10 cellular contexts compared by ENCODE assay signal in the genomic region with DNA sequence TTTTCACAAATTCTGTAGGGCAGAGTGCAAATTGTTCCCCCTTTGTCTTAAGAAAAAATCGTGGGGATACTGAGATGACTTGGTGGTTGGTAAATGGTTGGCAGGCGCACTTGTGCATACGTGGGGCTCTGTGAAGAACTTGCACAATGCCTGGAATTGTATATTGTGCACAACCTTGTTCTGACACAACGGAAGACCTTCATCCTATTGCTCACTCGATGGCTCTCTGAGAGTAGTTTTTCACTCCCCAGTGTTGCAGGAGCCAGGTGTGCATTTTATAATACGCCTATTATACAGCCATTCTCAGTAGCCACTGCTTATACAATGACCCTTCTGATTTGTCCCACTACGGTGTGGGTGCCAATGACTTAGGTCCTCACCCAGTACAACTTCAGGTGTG.
A peak's percentile ranks its signal among the peaks of the same experiment; 100 is the strongest.
DNase-seq lines count a peak whose midpoint lies in the region; ATAC-seq and TF ChIP-seq lines count a peak whose summit lies in the region.
"Had no signal": no experiment of that assay in that cellular context is flagged by ENCODE, and none has a peak within 500 bp of the region (broad histone marks: within the 10 kb centered on the region; RNA-seq: fewer than 3 reads in every experiment).

No MANE protein-coding gene starts in this region.

- H3K4me1 ChIP-seq in endocrine pancreas (ENCODE audit: control insufficient read depth, insufficient read depth, low read length) (peaks cover 14% of the 10 kb centered on the region), lung (ENCODE audit: control insufficient read depth in 2 of 2, insufficient read depth in 2 of 2, low read length in 2 of 2) (no peaks in the 10 kb centered on the region), transverse colon (peaks cover 0 to 41% (median 24%) of the 10 kb centered on the region in 4 donors), esophagus muscularis mucosa (peaks cover 0 to 12% (median 10%) of the 10 kb centered on the region in 4 donors)

- H3K27ac ChIP-seq in lung (ENCODE audit: low read depth in 1 of 2, low read length in 1 of 2) (peak overlapping the region in 1 of 2 donors; percentile 81), transverse colon (peak overlapping the region; percentile 77 to 83 (median 80)), esophagus muscularis mucosa (replicated peaks in 1 of 4) (no peak overlapping the region), coronary artery (no peak overlapping the region)
- H3K27ac ChIP-seq: C4-2B had no signal

- intact Hi-C loops in transverse colon (cut with DNase I; ENCODE audit: low total_unique reads) (no loop called here), esophagus muscularis mucosa (cut with DNase I) (no loop called here)

- TF ChIP-seq EP300 in Ishikawa (IDR thresholded peaks at IDR 0.05; ENCODE audit: borderline replicate concordance) (no peak), transverse colon (IDR thresholded peaks at IDR 0.05; ENCODE audit: low read depth) (no peak), esophagus muscularis mucosa (IDR thresholded peaks at IDR 0.05) (no peak)

- TF ChIP-seq RAD21 in Ishikawa (IDR thresholded peaks at IDR 0.05; ENCODE audit: low read depth) = no peak

- TF ChIP-seq CTCF in lung (IDR thresholded peaks at IDR 0.05; ENCODE audit: control extremely low read depth, extremely low read depth) = no peak
- no peak for TF ChIP-seq CTCF in transverse colon (IDR thresholded peaks at IDR 0.05)
- no peak for TF ChIP-seq CTCF in esophagus muscularis mucosa (IDR thresholded peaks at IDR 0.05)
- TF ChIP-seq CTCF in coronary artery (IDR thresholded peaks at IDR 0.05) = no peak

- H3K36me3 ChIP-seq in endocrine pancreas (ENCODE audit: control insufficient read depth, insufficient read depth, low read length) (no peaks in the 10 kb centered on the region), lung (ENCODE audit: control insufficient read depth in 2 of 2, insufficient read depth in 2 of 2, low read length in 2 of 2) (no peaks in the 10 kb centered on the region), transverse colon (no peaks in the 10 kb centered on the region), esophagus muscularis mucosa (no peaks in the 10 kb centered on the region)

- in situ Hi-C loops in transverse colon (cut with MboI; ENCODE audit: low pct_ligation_motif_present in 1 of 4, low pct_unique_long_range_greater_than_20kb in 1 of 4, low sequenced_read_pairs in 3 of 4) = no loop called here

- TF ChIP-seq POLR2A in transverse colon (IDR thresholded peaks at IDR 0.05) = no peak
- TF ChIP-seq POLR2A in esophagus muscularis mucosa (IDR thresholded peaks at IDR 0.05; ENCODE audit: low read depth) = no peak

- H3K9ac ChIP-seq in endocrine pancreas (ENCODE audit: control insufficient read depth, insufficient read depth, low read length) = no peak overlapping the region

- no peak for DNase-seq in lung (ENCODE audit: low spot score)
- peak; percentile 14 for DNase-seq in transverse colon
- DNase-seq in esophagus muscularis mucosa (ENCODE audit: extremely low spot score) = no peak
- DNase-seq in HuH-7.5 (ENCODE audit: low spot score) = no peak
- DNase-seq in coronary artery (ENCODE audit: low spot score) = no peak
- DNase-seq in epidermal melanocyte (ENCODE audit: insufficient read length, low spot score) = no peak
- DNase-seq: amniotic stem cell had no signal

- H3K27me3 ChIP-seq in endocrine pancreas (ENCODE audit: control insufficient read depth, insufficient read depth, low read length) (no peaks in the 10 kb centered on the region), lung (ENCODE audit: control insufficient read depth, insufficient read depth) (no peaks in the 10 kb centered on the region), transverse colon (no peaks in the 10 kb centered on the region), esophagus muscularis mucosa (no peaks in the 10 kb centered on the region)

- H3K9me3 ChIP-seq in endocrine pancreas (ENCODE audit: control insufficient read depth, low read length) (no peaks in the 10 kb centered on the region), lung (ENCODE audit: control insufficient read depth in 2 of 2, insufficient read depth in 1 of 2, low read length in 1 of 2) (peaks cover 0 to 3% of the 10 kb centered on the region in 2 donors), transverse colon (no peaks in the 10 kb centered on the region), esophagus muscularis mucosa (peaks cover 0 to 6% (median 0%) of the 10 kb centered on the region in 4 donors)

- ATAC-seq in lung (ENCODE audit: insufficient read depth, low FRiP score) = peak; percentile 7

- H3K4me3 ChIP-seq in endocrine pancreas (ENCODE audit: control insufficient read depth, insufficient read depth, low read length) = peak overlapping the region; percentile 59
- no peak overlapping the region for H3K4me3 ChIP-seq in lung
- H3K4me3 ChIP-seq in transverse colon = peak overlapping the region in 1 of 4 donors; percentile 5
- H3K4me3 ChIP-seq in esophagus muscularis mucosa = no peak overlapping the region
- H3K4me3 ChIP-seq in coronary artery = no peak overlapping the region

- WGBS in lung, 2 donors = 60 to 83% methylated on average over 7 of the region's 7 CpGs
- WGBS in transverse colon (ENCODE audit: low coverage in 1 of 2), 2 donors = 38 to 48% methylated on average over 7 of the region's 7 CpGs
- WGBS in esophagus muscularis mucosa = 87% methylated on average over 7 of the region's 7 CpGs

TF ChIP-seq in Ishikawa, 13 proteins besides CTCF, POLR2A, EP300 and RAD21:
- TF ChIP-seq EGR1 (IDR thresholded peaks at IDR 0.05) = no peak
- peak; percentile 43; the same call in 1 of the 2 replicates for TF ChIP-seq CEBPB (IDR thresholded peaks at IDR 0.05)

Comparison
In these comparisons a context has a peak if more than half of its experiments do, and no peak if none do; other contexts are left out.
1. H3K27ac ChIP-seq: peak in transverse colon (4 of 4); none in esophagus muscularis mucosa (0 of 4) and coronary artery (0 of 2).